In genomic region chr6:125984311-125984710, GRCh38 we compare ENCODE assay signal across 21 cellular contexts. TPM values are rescaled to one million over a fixed set of nuclear protein-coding genes. Genes with fewer than 3 reads are reported as not detected.
DNase-seq lines count a peak whose midpoint lies in the region; ATAC-seq and TF ChIP-seq lines count a peak whose summit lies in the region.
"Had no signal": no experiment of that assay in that cellular context is flagged by ENCODE, and none has a peak within 500 bp of the region (broad histone marks: within the 10 kb centered on the region; RNA-seq: fewer than 3 reads in every experiment).

No MANE protein-coding gene starts in this region.

- H3K4me1 ChIP-seq in DOHH2 (ENCODE audit: control insufficient read depth, low read length) (peaks cover 36% of the 10 kb centered on the region), fibroblast of lung (ENCODE audit: control insufficient read depth, extremely low read depth, insufficient read depth, low read length) (peaks cover 16% of the 10 kb centered on the region), vagina (peaks cover 18% of the 10 kb centered on the region)

- H3K27ac ChIP-seq in DOHH2 (ENCODE audit: low read depth, low read length) = no peak overlapping the region
- H3K27ac ChIP-seq in fibroblast of lung (ENCODE audit: insufficient read depth, low read length) = peak overlapping the region; percentile 25
- no peak overlapping the region for H3K27ac ChIP-seq in vagina
- H3K27ac ChIP-seq: BLaER1 treated with 17β-estradiol and CSF1 and Interleukin-3, amounts not matched to agents 10 nM and 100 nM; suprapubic skin; WERI-Rb-1 had no signal

- H3K9me2 ChIP-seq in DOHH2 (replicated peaks; ENCODE audit: control insufficient read depth, low read length) = no peaks in the 10 kb centered on the region

- 77 to 80% methylated on average over 2 of the region's 2 CpGs for WGBS in lower leg skin, 2 donors

- no peak for ATAC-seq in left cardiac atrium
- ATAC-seq: activated CD8-positive, alpha-beta T cell treated with anti-CD3 and anti-CD28 coated beads for 36 hours; Panc1 had no signal

- no peak overlapping the region for H2AFZ ChIP-seq in fibroblast of lung (ENCODE audit: low read length)

- H3K27me3 ChIP-seq in DOHH2 (ENCODE audit: control insufficient read depth, low read length) = no peaks in the 10 kb centered on the region
- H3K27me3 ChIP-seq in fibroblast of lung (ENCODE audit: control insufficient read depth, insufficient read depth, low read length) = no peaks in the 10 kb centered on the region
- H3K27me3 ChIP-seq in vagina = no peaks in the 10 kb centered on the region
- H3K27me3 ChIP-seq: BLaER1 treated with 17β-estradiol and CSF1 and Interleukin-3, amounts not matched to agents 10 nM and 100 nM; MG63; suprapubic skin had no signal

- H3K4me2 ChIP-seq in DOHH2 (ENCODE audit: low read length) = 0 out of 2 replicates have a peak overlapping the region, but pooled peaks have one; percentile 80
- H3K4me2 ChIP-seq in fibroblast of lung (ENCODE audit: extremely low read depth, insufficient read depth, low read length) = peak overlapping the region; percentile 45
- H3K4me2 ChIP-seq: BLaER1 treated with 17β-estradiol and CSF1 and Interleukin-3, amounts not matched to agents 10 nM and 100 nM had no signal

- H3F3A ChIP-seq in DOHH2 (ENCODE audit: control insufficient read depth, insufficient read depth) = no peaks in the 10 kb centered on the region; the same call in 1 of the 2 replicates

- no peaks in the 10 kb centered on the region for H3K9me3 ChIP-seq in DOHH2 (ENCODE audit: control insufficient read depth, insufficient read depth, low read length)
- H3K9me3 ChIP-seq in fibroblast of lung (ENCODE audit: control insufficient read depth, insufficient read depth, low read depth, low read length) = no peaks in the 10 kb centered on the region
- H3K9me3 ChIP-seq in vagina = no peaks in the 10 kb centered on the region
- H3K9me3 ChIP-seq: BLaER1 treated with 17β-estradiol and CSF1 and Interleukin-3, amounts not matched to agents 10 nM and 100 nM; MG63; suprapubic skin had no signal

- TF ChIP-seq POLR2A in vagina (IDR thresholded peaks at IDR 0.05) = no peak
- no peak for TF ChIP-seq POLR2A in lower leg skin (IDR thresholded peaks at IDR 0.05)

- H4K20me1 ChIP-seq in DOHH2 (ENCODE audit: control insufficient read depth, insufficient read depth, low read depth, low read length) = no peaks in the 10 kb centered on the region
- H4K20me1 ChIP-seq in fibroblast of lung (ENCODE audit: control insufficient read depth, extremely low read depth, insufficient read depth, low read length) = no peaks in the 10 kb centered on the region
- H4K20me1 ChIP-seq: BLaER1 treated with 17β-estradiol and CSF1 and Interleukin-3, amounts not matched to agents 10 nM and 100 nM had no signal

- TF ChIP-seq CTCF in DOHH2 (IDR thresholded peaks at IDR 0.05; ENCODE audit: low read depth, low read length, poor library complexity, severe bottlenecking) (no peak), fibroblast of lung (conservative IDR thresholded peaks at IDR 0.05 in 1 of 2, IDR thresholded peaks at IDR 0.05 in 1 of 2; ENCODE audit: low read depth in 1 of 2, low read length in 2 of 2) (no peak), vagina (IDR thresholded peaks at IDR 0.05) (no peak), lower leg skin (IDR thresholded peaks at IDR 0.05) (no peak)

- H3K4me3 ChIP-seq in DOHH2 (ENCODE audit: low read length) (no peak overlapping the region), fibroblast of lung (replicated peaks in 1 of 4; ENCODE audit: control extremely low read depth in 1 of 4, insufficient read depth in 1 of 4, low read depth in 3 of 4, low read length in 4 of 4) (no peak overlapping the region), vagina (no peak overlapping the region), lower leg skin (ENCODE audit: low read depth, poor library complexity, severe bottlenecking) (no peak overlapping the region)
- H3K4me3 ChIP-seq: BLaER1 treated with 17β-estradiol and CSF1 and Interleukin-3, amounts not matched to agents 10 nM and 100 nM; MG63; suprapubic skin had no signal

- peak; percentile 19 for DNase-seq in OCI-M1 (lab: John Stamatoyannopoulos, UW)
- DNase-seq in fibroblast of lung (ENCODE audit: low read depth in 2 of 2) = peak; percentile 63 to 83
- DNase-seq in non-pigmented ciliary epithelial cell (ENCODE audit: low read depth) = peak; percentile 67
- no peak for DNase-seq in vagina (ENCODE audit: extremely low spot score in 2 of 2)
- DNase-seq in left cardiac atrium = no peak
- DNase-seq in NCI-H2196 treated with DMSO at 0.1 percent for 48 hours (lab: John Stamatoyannopoulos, UW; ENCODE audit: unreplicated experiment) = no peak
- no peak for DNase-seq in lower leg skin (ENCODE audit: low spot score in 2 of 2)
- DNase-seq: activated CD8-positive, alpha-beta T cell treated with anti-CD3 and anti-CD28 coated beads for 36 hours; amygdala; cortex of kidney; hippocampal formation; MG63; NCI-H1930; NCI-H69; retina; stimulated activated CD4-positive, alpha-beta T cell treated with anti-CD3 and anti-CD28 coated beads, Interleukin-1b, Interleukin-23, amount 100 ng/mL, for 48 hours; WERI-Rb-1 had no signal

- H3K79me2 ChIP-seq in DOHH2 (ENCODE audit: control insufficient read depth, low read length) = peaks cover 42% of the 10 kb centered on the region
- peaks cover 7% of the 10 kb centered on the region for H3K79me2 ChIP-seq in fibroblast of lung (ENCODE audit: control insufficient read depth, insufficient read depth, low read length)

- no peak overlapping the region for H3K9ac ChIP-seq in fibroblast of lung (ENCODE audit: insufficient read depth, low read length)
- H3K9ac ChIP-seq: BLaER1 treated with 17β-estradiol and CSF1 and Interleukin-3, amounts not matched to agents 10 nM and 100 nM had no signal

- intact Hi-C loops in vagina (cut with DNase I) (no loop called here), left cardiac atrium (cut with DNase I) (loop anchor here in 1 of 2 donors (10.0 kb wide), 1 partner anchor 680 kb away; the partner anchor contains the start of gene HDDC2), lower leg skin (cut with DNase I; ENCODE audit: low total_unique reads) (no loop called here)

- H3K36me3 ChIP-seq in DOHH2 (ENCODE audit: control insufficient read depth, low read length) (peaks cover 28% of the 10 kb centered on the region), fibroblast of lung (ENCODE audit: control insufficient read depth, insufficient read depth, low read length) (no peaks in the 10 kb centered on the region), vagina (no peaks in the 10 kb centered on the region)
- H3K36me3 ChIP-seq: MG63, WERI-Rb-1 had no signal

RNA-seq across cellular contexts. Expression of gene TRMT11, which starts 2.0 kb away (rescaled TPM):
- total RNA-seq in fibroblast of lung = 18.5 and 22.1 TPM in 2 replicates
- 19.5 and 23.5 TPM in 2 replicates for polyA plus RNA-seq in fibroblast of lung
- polyA plus RNA-seq in fibroblast of lung (2012) = 9.3 and 12.9 TPM in 2 replicates
- polyA minus RNA-seq in fibroblast of lung (ENCODE audit: low replicate concordance) = 0.33 TPM in 1 of 2 replicates, not detected in the other
- total RNA-seq in vagina = 28.0 TPM
- 10 to 100 TPM in 1 of 2 donors, 1 to 10 TPM in 1; 7.9 to 14.8 TPM for total RNA-seq in left cardiac atrium
- 10 to 100 TPM in 2 of 4 donors, 1 to 10 TPM in 2; 8.1 to 14.0 (median 11.0) TPM for total RNA-seq in lower leg skin

RNA-seq across cellular contexts. Expression of gene HINT3, which starts 27.7 kb away (rescaled TPM):
- total RNA-seq in fibroblast of lung (28.8 and 36.8 TPM in 2 replicates), vagina (18.4 TPM), left cardiac atrium (10 to 100 TPM; 22.1 to 27.5 TPM), lower leg skin (10 to 100 TPM; 20.9 to 42.6 (median 28.9) TPM)
- 1.7 and 2.1 TPM in 2 replicates for polyA plus RNA-seq in fibroblast of lung
- polyA plus RNA-seq in fibroblast of lung (2012) = 8.9 and 10.7 TPM in 2 replicates
- 0.16 and 0.41 TPM in 2 replicates for polyA minus RNA-seq in fibroblast of lung (ENCODE audit: low replicate concordance)

Comparison
In these comparisons a context has a peak if more than half of its experiments do, and no peak if none do; other contexts are left out.
1. DNase-seq: peak in OCI-M1 (single experiment), fibroblast of lung (2 of 2) and non-pigmented ciliary epithelial cell (single experiment); none in vagina (0 of 2), left cardiac atrium (single experiment), NCI-H2196 treated with DMSO at 0.1 percent for 48 hours (single experiment) and lower leg skin (0 of 2).